21 cellular contexts compared by ENCODE assay signal in genomic region chr7:157577796-157578339, GRCh38.
DNase-seq lines count a peak whose midpoint lies in the region; ATAC-seq, FAIRE-seq and TF ChIP-seq lines count a peak whose summit lies in the region.
"Had no signal": no experiment of that assay in that cellular context is flagged by ENCODE, and none has a peak within 500 bp of the region (broad histone marks: within the 10 kb centered on the region; RNA-seq: fewer than 3 reads in every experiment).

No MANE protein-coding gene starts in this region.

- H3K4me2 ChIP-seq in smooth muscle cell, result no peak overlapping the region

- H3K4me1 ChIP-seq in kidney (ENCODE audit: control insufficient read depth in 1 of 2, insufficient read depth in 1 of 2, low read depth in 1 of 2, low read length in 2 of 2), result no peaks in the 10 kb centered on the region
- peaks cover 0 to 10% (median 0%) of the 10 kb centered on the region in 6 donors for H3K4me1 ChIP-seq in spleen
- no peaks in the 10 kb centered on the region for H3K4me1 ChIP-seq in smooth muscle cell (ENCODE audit: low read depth)
- H3K4me1 ChIP-seq: BE2C, HAP-1 had no signal

- no peaks in the 10 kb centered on the region for H3F3A ChIP-seq in smooth muscle cell (ENCODE audit: low read depth)

- POLR2A ChIA-PET in WTC11 (lab: Charles Lee), result no interaction called here

- TF ChIP-seq POLR2A in spleen (IDR thresholded peaks at IDR 0.05), result no peak

- no peak overlapping the region for H3K4me3 Mint-ChIP-seq in WTC11

- H3K9ac ChIP-seq in kidney (ENCODE audit: low read length in 2 of 2) (no peak overlapping the region), smooth muscle cell (ENCODE audit: low read depth) (no peak overlapping the region)
- H3K9ac ChIP-seq: GM23248 had no signal

- no peak overlapping the region for H3K27ac Mint-ChIP-seq in WTC11

- H2AFZ ChIP-seq in smooth muscle cell (ENCODE audit: low read depth), result no peak overlapping the region
- H2AFZ ChIP-seq: GM23248 had no signal

- no peaks in the 10 kb centered on the region for H3K36me3 Mint-ChIP-seq in WTC11
- H3K36me3 Mint-ChIP-seq: CD4-positive, CD25-positive, alpha-beta regulatory T cell; CD8-positive, alpha-beta memory T cell had no signal

- no peak for TF ChIP-seq CTCF in WTC11 (IDR thresholded peaks at IDR 0.05)
- no peak for TF ChIP-seq CTCF in kidney (IDR thresholded peaks at IDR 0.05; ENCODE audit: borderline replicate concordance, extremely low read depth, insufficient read depth)
- TF ChIP-seq CTCF in spleen (IDR thresholded peaks at IDR 0.05 in 8 of 11, conservative IDR thresholded peaks at IDR 0.05 in 3 of 11), result no peak
- TF ChIP-seq CTCF in smooth muscle cell (IDR thresholded peaks at IDR 0.05; ENCODE audit: borderline replicate concordance, insufficient read depth, poor library complexity, severe bottlenecking), result no peak

- peaks cover 6% of the 10 kb centered on the region; the same call in 1 of the 2 replicates for H3K4me1 Mint-ChIP-seq in WTC11

- no peak for FAIRE-seq in kidney (lab: Jason Lieb, UNC)
- FAIRE-seq: A204.1, G401.6, GM12891 had no signal

- H3K27ac ChIP-seq in kidney (ENCODE audit: low read depth in 2 of 2, low read length in 2 of 2) (no peak overlapping the region), spleen (no peak overlapping the region), smooth muscle cell (ENCODE audit: low read depth) (no peak overlapping the region)
- H3K27ac ChIP-seq: GM23248, HL-60 had no signal

- WGBS in spleen, 5 donors, result 90 to 97% (median 92%) methylated on average over 28 to 31 of the region's 31 CpGs
- 94% methylated on average over 31 of the region's 31 CpGs for WGBS in smooth muscle cell (ENCODE audit: low lambda C conversion rate)

- CTCF ChIA-PET in WTC11 (lab: Charles Lee), result no interaction called here

- no peaks in the 10 kb centered on the region for H3K9me3 ChIP-seq in kidney (ENCODE audit: control insufficient read depth in 1 of 2, low read length in 2 of 2)
- H3K9me3 ChIP-seq in spleen, result no peaks in the 10 kb centered on the region
- no peaks in the 10 kb centered on the region for H3K9me3 ChIP-seq in smooth muscle cell (replicated peaks; ENCODE audit: low read depth)
- H3K9me3 ChIP-seq: BE2C, HAP-1 had no signal

- no peak overlapping the region for H3K4me3 ChIP-seq in kidney (ENCODE audit: low read length in 2 of 2)
- no peak overlapping the region for H3K4me3 ChIP-seq in spleen
- H3K4me3 ChIP-seq in smooth muscle cell, result no peak overlapping the region
- H3K4me3 ChIP-seq: GM23248, HAP-1 had no signal

- DNase-seq in WTC11 (ENCODE audit: low spot score) (peak; percentile 6), kidney (peak; percentile 65), spleen (peak; percentile 75), medulla oblongata (ENCODE audit: extremely low spot score) (no peak), NCI-H187 treated with DMSO at 0.1 percent for 48 hours (lab: John Stamatoyannopoulos, UW) (no peak), smooth muscle cell (lab: John Stamatoyannopoulos, UW; ENCODE audit: unreplicated experiment) (no peak)
- DNase-seq: ACHN, BE2C, C1 segment of cervical spinal cord, COR-L47, DMS 273 treated with DMSO at 0.1 percent for 48 hours, DMS53, DND-41, GM23248 had no signal

- H3K27me3 ChIP-seq in spleen (replicated peaks in 1 of 7) (peaks cover 0 to 15% (median 0%) of the 10 kb centered on the region in 7 donors), smooth muscle cell (ENCODE audit: low read depth) (peaks cover 12% of the 10 kb centered on the region)

- intact Hi-C loops in kidney (cut with DNase I), result no loop called here
- intact Hi-C loops in spleen (cut with DNase I; ENCODE audit: low total_unique reads), result no loop called here

- ATAC-seq in WTC11, result no peak

- no peaks in the 10 kb centered on the region for H4K20me1 ChIP-seq in smooth muscle cell (ENCODE audit: low read depth)

- H3K36me3 ChIP-seq in kidney (ENCODE audit: control insufficient read depth in 1 of 2, insufficient read depth in 2 of 2, low read length in 2 of 2) (no peaks in the 10 kb centered on the region), spleen (no peaks in the 10 kb centered on the region), smooth muscle cell (ENCODE audit: low read depth) (no peaks in the 10 kb centered on the region)
- H3K36me3 ChIP-seq: BE2C, HAP-1 had no signal

- H3K27me3 Mint-ChIP-seq in WTC11 (ENCODE audit: low read depth), result peaks cover 72% of the 10 kb centered on the region

- H3K9me3 Mint-ChIP-seq in WTC11, result peaks cover 3% of the 10 kb centered on the region
- H3K9me3 Mint-ChIP-seq: CD8-positive, alpha-beta memory T cell had no signal

- no peaks in the 10 kb centered on the region for H3K79me2 ChIP-seq in smooth muscle cell (ENCODE audit: low read depth)

TF ChIP-seq in WTC11, 78 proteins besides CTCF, POLR2A, EP300 and RAD21:
- TF ChIP-seq ZNF423 (CRISPR knock-in tag; IDR thresholded peaks at IDR 0.05) (no peak), ZNF416 (CRISPR knock-in tag; IDR thresholded peaks at IDR 0.05) (no peak), JAZF1 (CRISPR knock-in tag; IDR thresholded peaks at IDR 0.05) (no peak), ZNF396 (CRISPR knock-in tag; IDR thresholded peaks at IDR 0.05; ENCODE audit: borderline replicate concordance) (no peak), KAT7 (CRISPR knock-in tag; IDR thresholded peaks at IDR 0.05; ENCODE audit: borderline replicate concordance) (no peak), CBFB (CRISPR knock-in tag; IDR thresholded peaks at IDR 0.05; ENCODE audit: low read depth) (no peak), ZNF121 (CRISPR knock-in tag; IDR thresholded peaks at IDR 0.05) (no peak), ATF2 (CRISPR knock-in tag; IDR thresholded peaks at IDR 0.05; ENCODE audit: borderline replicate concordance, low read depth) (no peak)
- TF ChIP-seq, protein P1, sequence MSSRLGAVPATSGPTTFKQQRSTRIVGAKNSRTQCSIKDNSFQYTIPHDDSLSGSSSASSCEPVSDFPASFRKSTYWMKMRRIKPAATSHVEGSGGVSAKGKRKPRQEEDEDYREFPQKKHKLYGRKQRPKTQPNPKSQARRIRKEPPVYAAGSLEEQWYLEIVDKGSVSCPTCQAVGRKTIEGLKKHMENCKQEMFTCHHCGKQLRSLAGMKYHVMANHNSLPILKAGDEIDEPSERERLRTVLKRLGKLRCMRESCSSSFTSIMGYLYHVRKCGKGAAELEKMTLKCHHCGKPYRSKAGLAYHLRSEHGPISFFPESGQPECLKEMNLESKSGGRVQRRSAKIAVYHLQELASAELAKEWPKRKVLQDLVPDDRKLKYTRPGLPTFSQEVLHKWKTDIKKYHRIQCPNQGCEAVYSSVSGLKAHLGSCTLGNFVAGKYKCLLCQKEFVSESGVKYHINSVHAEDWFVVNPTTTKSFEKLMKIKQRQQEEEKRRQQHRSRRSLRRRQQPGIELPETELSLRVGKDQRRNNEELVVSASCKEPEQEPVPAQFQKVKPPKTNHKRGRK (CRISPR knock-in tag; IDR thresholded peaks at IDR 0.05; ENCODE audit: borderline replicate concordance), result no peak
- TF ChIP-seq, protein P2, sequence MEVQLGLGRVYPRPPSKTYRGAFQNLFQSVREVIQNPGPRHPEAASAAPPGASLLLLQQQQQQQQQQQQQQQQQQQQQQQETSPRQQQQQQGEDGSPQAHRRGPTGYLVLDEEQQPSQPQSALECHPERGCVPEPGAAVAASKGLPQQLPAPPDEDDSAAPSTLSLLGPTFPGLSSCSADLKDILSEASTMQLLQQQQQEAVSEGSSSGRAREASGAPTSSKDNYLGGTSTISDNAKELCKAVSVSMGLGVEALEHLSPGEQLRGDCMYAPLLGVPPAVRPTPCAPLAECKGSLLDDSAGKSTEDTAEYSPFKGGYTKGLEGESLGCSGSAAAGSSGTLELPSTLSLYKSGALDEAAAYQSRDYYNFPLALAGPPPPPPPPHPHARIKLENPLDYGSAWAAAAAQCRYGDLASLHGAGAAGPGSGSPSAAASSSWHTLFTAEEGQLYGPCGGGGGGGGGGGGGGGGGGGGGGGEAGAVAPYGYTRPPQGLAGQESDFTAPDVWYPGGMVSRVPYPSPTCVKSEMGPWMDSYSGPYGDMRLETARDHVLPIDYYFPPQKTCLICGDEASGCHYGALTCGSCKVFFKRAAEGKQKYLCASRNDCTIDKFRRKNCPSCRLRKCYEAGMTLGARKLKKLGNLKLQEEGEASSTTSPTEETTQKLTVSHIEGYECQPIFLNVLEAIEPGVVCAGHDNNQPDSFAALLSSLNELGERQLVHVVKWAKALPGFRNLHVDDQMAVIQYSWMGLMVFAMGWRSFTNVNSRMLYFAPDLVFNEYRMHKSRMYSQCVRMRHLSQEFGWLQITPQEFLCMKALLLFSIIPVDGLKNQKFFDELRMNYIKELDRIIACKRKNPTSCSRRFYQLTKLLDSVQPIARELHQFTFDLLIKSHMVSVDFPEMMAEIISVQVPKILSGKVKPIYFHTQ (CRISPR knock-in tag; IDR thresholded peaks at IDR 0.05), result no peak
- TF ChIP-seq, protein P3, sequence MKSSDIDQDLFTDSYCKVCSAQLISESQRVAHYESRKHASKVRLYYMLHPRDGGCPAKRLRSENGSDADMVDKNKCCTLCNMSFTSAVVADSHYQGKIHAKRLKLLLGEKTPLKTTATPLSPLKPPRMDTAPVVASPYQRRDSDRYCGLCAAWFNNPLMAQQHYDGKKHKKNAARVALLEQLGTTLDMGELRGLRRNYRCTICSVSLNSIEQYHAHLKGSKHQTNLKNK (CRISPR knock-in tag; IDR thresholded peaks at IDR 0.05), result no peak
- TF ChIP-seq, protein P4, sequence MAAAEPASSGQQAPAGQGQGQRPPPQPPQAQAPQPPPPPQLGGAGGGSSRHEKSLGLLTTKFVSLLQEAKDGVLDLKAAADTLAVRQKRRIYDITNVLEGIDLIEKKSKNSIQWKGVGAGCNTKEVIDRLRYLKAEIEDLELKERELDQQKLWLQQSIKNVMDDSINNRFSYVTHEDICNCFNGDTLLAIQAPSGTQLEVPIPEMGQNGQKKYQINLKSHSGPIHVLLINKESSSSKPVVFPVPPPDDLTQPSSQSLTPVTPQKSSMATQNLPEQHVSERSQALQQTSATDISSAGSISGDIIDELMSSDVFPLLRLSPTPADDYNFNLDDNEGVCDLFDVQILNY (CRISPR knock-in tag; IDR thresholded peaks at IDR 0.05), result no peak

Comparison
In these comparisons a context has a peak if more than half of its experiments do, and no peak if none do; other contexts are left out.
1. DNase-seq: peak in WTC11 (single experiment), kidney (single experiment) and spleen (single experiment); none in medulla oblongata (single experiment), NCI-H187 treated with DMSO at 0.1 percent for 48 hours (single experiment) and smooth muscle cell (single experiment).